In the genomic region with DNA sequence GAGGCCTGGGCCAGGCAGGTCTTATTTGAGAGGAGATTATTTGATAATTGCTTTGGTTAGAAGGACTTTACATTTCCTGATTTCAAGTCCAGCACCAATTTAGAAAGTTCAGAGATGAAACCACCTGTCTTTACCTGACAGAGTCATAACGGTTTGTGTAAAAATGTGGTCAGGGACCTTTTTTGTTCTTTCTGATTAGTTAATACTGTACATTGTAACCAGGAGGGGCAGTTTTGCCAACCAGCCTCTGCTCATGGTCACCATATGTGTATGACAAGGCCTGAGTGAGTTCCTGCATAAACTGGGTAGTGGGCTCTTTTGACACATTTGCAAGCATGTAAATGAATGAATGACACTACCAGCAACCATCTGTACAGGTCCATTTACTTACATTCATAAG, we compare ENCODE assay signal across 33 cellular contexts.
"Had no signal": no experiment of that assay in that cellular context is flagged by ENCODE, and none has a peak within 500 bp of the region (broad histone marks: within the 10 kb centered on the region; RNA-seq: fewer than 3 reads in every experiment).

No MANE protein-coding gene starts in this region.

- H3K4me1 ChIP-seq: ascending aorta, colonic mucosa had no signal

- FAIRE-seq: bronchial epithelial cell, TTC549 had no signal

- H3K27ac ChIP-seq: ascending aorta, cardiac muscle cell, colonic mucosa, WERI-Rb-1 had no signal

- ATAC-seq: activated CD4-positive, alpha-beta T cell treated with anti-CD3 and anti-CD28 coated beads for 36 hours; activated CD4-positive, CD25-positive, alpha-beta regulatory T cell treated with anti-CD3 and anti-CD28 coated beads, Interleukin-2, amount 50 U/mL, for 24 hours; activated CD8-positive, alpha-beta memory T cell treated with anti-CD3 and anti-CD28 coated beads, Interleukin-2, amount 10 ng/mL, durations not matched to agents 7 days and 5 days; activated CD8-positive, alpha-beta T cell treated with anti-CD3 and anti-CD28 coated beads, Interleukin-2, amount 10 ng/mL, durations not matched to agents 7 days and 5 days; activated naive CD8-positive, alpha-beta T cell treated with anti-CD3 and anti-CD28 coated beads, Interleukin-2, amount 50 U/mL, for 24 hours; WTC11 had no signal

- DNase-seq: activated CD4-positive, alpha-beta memory T cell treated with anti-CD3 and anti-CD28 coated beads, Interleukin-2, amount 10 ng/mL, durations not matched to agents 7 days and 5 days; activated CD4-positive, alpha-beta T cell treated with anti-CD3 and anti-CD28 coated beads for 1 hour; activated CD4-positive, alpha-beta T cell treated with anti-CD3 and anti-CD28 coated beads for 36 hours; activated CD4-positive, alpha-beta T cell treated with anti-CD3 and anti-CD28 coated beads for 48 hours; activated CD4-positive, alpha-beta T cell treated with anti-CD3 and anti-CD28 coated beads, Interleukin-2, amount 10 ng/mL, durations not matched to agents 7 days and 5 days; activated CD4-positive, alpha-beta T cell treated with anti-CD3 and anti-CD28 coated beads, Interleukin-2, amount 50 U/mL, for 48 hours; activated CD4-positive, CD25-positive, alpha-beta regulatory T cell; activated CD8-positive, alpha-beta memory T cell treated with anti-CD3 and anti-CD28 coated beads for 24 hours; activated CD8-positive, alpha-beta memory T cell treated with anti-CD3 and anti-CD28 coated beads, Interleukin-2, amount 10 ng/mL, durations not matched to agents 7 days and 5 days; activated CD8-positive, alpha-beta memory T cell treated with anti-CD3 and anti-CD28 coated beads, Interleukin-2, amount 50 U/mL, for 48 hours; activated CD8-positive, alpha-beta T cell treated with anti-CD3 and anti-CD28 coated beads, Interleukin-2, amount 10 ng/mL, durations not matched to agents 7 days and 5 days; activated effector memory CD4-positive, alpha-beta T cell treated with Interleukin-2 at 50 U/mL for 16 hours; activated gamma-delta T cell; activated naive CD4-positive, alpha-beta T cell treated with anti-CD3 and anti-CD28 coated beads, Interleukin-2, amount 10 ng/mL, durations not matched to agents 7 days and 5 days; activated naive CD4-positive, alpha-beta T cell treated with Interleukin-2 at 50 U/mL for 16 hours; activated naive CD8-positive, alpha-beta T cell treated with anti-CD3 and anti-CD28 coated beads, Interleukin-2, amount 10 ng/mL, durations not matched to agents 7 days and 5 days; activated naive CD8-positive, alpha-beta T cell treated with anti-CD3 and anti-CD28 coated beads, Interleukin-2, amount 50 U/mL, for 24 hours; activated T-cell treated with anti-CD3 and anti-CD28 coated beads, Interleukin-2, amount 50 U/mL, for 24 hours; activated T-cell treated with anti-CD3 and anti-CD28 coated beads, Interleukin-2, amount 50 U/mL, for 48 hours; amygdala; anterior cingulate cortex; caudate nucleus; cerebellar nuclear complex; colonic mucosa; T-helper 2 cell; T-helper 9 cell; WERI-Rb-1 had no signal

- H3K9me3 ChIP-seq: ascending aorta, colonic mucosa had no signal

- H3K4me3 ChIP-seq: ascending aorta, cardiac muscle cell, colonic mucosa had no signal

- H3K27me3 ChIP-seq: ascending aorta, cardiac muscle cell, colonic mucosa had no signal

- H3K36me3 ChIP-seq: cardiac muscle cell, colonic mucosa, WERI-Rb-1 had no signal
